Comparison of ENCODE assay signal across 26 cellular contexts in genomic region chr20:13809855-13810254, GRCh38.
"Had no signal": no experiment of that assay in that cellular context is flagged by ENCODE, and none has a peak within 500 bp of the region (broad histone marks: within the 10 kb centered on the region; RNA-seq: fewer than 3 reads in every experiment).

No MANE protein-coding gene starts in this region.

- H3K27ac Mint-ChIP-seq: activated CD4-positive, alpha-beta T cell treated with anti-CD3 and anti-CD28 coated beads, Interleukin-2, amount 10 ng/mL, durations not matched to agents 24 days and 14 days; activated CD8-positive, alpha-beta memory T cell treated with anti-CD3 and anti-CD28 coated beads, Interleukin-2, amount 10 ng/mL, durations not matched to agents 7 days and 5 days; activated naive CD4-positive, alpha-beta T cell treated with anti-CD3 and anti-CD28 coated beads, Interleukin-2, amount 50 U/mL, for 72 hours; activated naive CD8-positive, alpha-beta T cell treated with anti-CD3 and anti-CD28 coated beads, Interleukin-2, amount 50 U/mL, for 24 hours; activated T-cell treated with anti-CD3 and anti-CD28 coated beads, Interleukin-2, amount 50 U/mL, for 24 hours; brain; T-helper 17 cell; WTC11 had no signal

- DNase-seq: activated CD4-positive, alpha-beta T cell treated with anti-CD3 and anti-CD28 coated beads, Interleukin-2, amount 10 ng/mL, durations not matched to agents 24 days and 14 days; activated CD4-positive, alpha-beta T cell treated with anti-CD3 and anti-CD28 coated beads, Interleukin-2, amount 50 U/mL, for 48 hours; activated CD4-positive, CD25-positive, alpha-beta regulatory T cell treated with anti-CD3 and anti-CD28 coated beads, Interleukin-2, amount 50 U/mL, for 72 hours; activated CD8-positive, alpha-beta memory T cell treated with anti-CD3 and anti-CD28 coated beads, Interleukin-2, amount 10 ng/mL, durations not matched to agents 7 days and 5 days; activated effector memory CD4-positive, alpha-beta T cell treated with anti-CD3 and anti-CD28 coated beads, Interleukin-2, amount 50 U/mL, for 16 hours; activated naive CD4-positive, alpha-beta T cell treated with Interleukin-2 at 50 U/mL for 16 hours; activated naive CD8-positive, alpha-beta T cell treated with anti-CD3 and anti-CD28 coated beads, Interleukin-2, amount 50 U/mL, for 24 hours; activated T-cell treated with anti-CD3 and anti-CD28 coated beads, Interleukin-2, amount 50 U/mL, for 24 hours; amniotic stem cell; Karpas-422; MM.1S; NCI-H1105; NCI-H1436; NCI-H1694 treated with DMSO at 0.1 percent for 48 hours; NCI-H2171; NCI-H2227 treated with DMSO at 0.1 percent for 48 hours; NCI-H446 treated with DMSO at 0.1 percent for 48 hours; NCI-H526 treated with DMSO at 0.1 percent for 48 hours; NCI-H82; SIG-M5; T-helper 17 cell; T-helper 9 cell had no signal

- H3K4me1 Mint-ChIP-seq: activated CD8-positive, alpha-beta memory T cell treated with anti-CD3 and anti-CD28 coated beads, Interleukin-2, amount 10 ng/mL, durations not matched to agents 7 days and 5 days; activated naive CD8-positive, alpha-beta T cell treated with anti-CD3 and anti-CD28 coated beads, Interleukin-2, amount 50 U/mL, for 24 hours; brain; central memory CD8-positive, alpha-beta T cell; T-helper 17 cell; WTC11 had no signal

- H3K4me3 Mint-ChIP-seq: activated CD4-positive, alpha-beta T cell treated with anti-CD3 and anti-CD28 coated beads, Interleukin-2, amount 10 ng/mL, durations not matched to agents 24 days and 14 days; activated CD8-positive, alpha-beta memory T cell treated with anti-CD3 and anti-CD28 coated beads, Interleukin-2, amount 10 ng/mL, durations not matched to agents 7 days and 5 days; activated naive CD8-positive, alpha-beta T cell treated with anti-CD3 and anti-CD28 coated beads, Interleukin-2, amount 50 U/mL, for 24 hours; activated T-cell treated with anti-CD3 and anti-CD28 coated beads, Interleukin-2, amount 50 U/mL, for 24 hours; brain; central memory CD8-positive, alpha-beta T cell; T-helper 17 cell; WTC11 had no signal

- H3K27me3 Mint-ChIP-seq: activated CD4-positive, alpha-beta T cell treated with anti-CD3 and anti-CD28 coated beads, Interleukin-2, amount 10 ng/mL, durations not matched to agents 24 days and 14 days; activated CD8-positive, alpha-beta memory T cell treated with anti-CD3 and anti-CD28 coated beads, Interleukin-2, amount 10 ng/mL, durations not matched to agents 7 days and 5 days; activated naive CD8-positive, alpha-beta T cell treated with anti-CD3 and anti-CD28 coated beads, Interleukin-2, amount 50 U/mL, for 24 hours; activated T-cell treated with anti-CD3 and anti-CD28 coated beads, Interleukin-2, amount 50 U/mL, for 24 hours; brain; central memory CD8-positive, alpha-beta T cell; T-helper 17 cell had no signal

- ATAC-seq: activated CD8-positive, alpha-beta memory T cell treated with anti-CD3 and anti-CD28 coated beads, Interleukin-2, amount 10 ng/mL, durations not matched to agents 7 days and 5 days; activated naive CD4-positive, alpha-beta T cell treated with anti-CD3 and anti-CD28 coated beads, Interleukin-2, amount 50 U/mL, for 72 hours; activated naive CD8-positive, alpha-beta T cell treated with anti-CD3 and anti-CD28 coated beads, Interleukin-2, amount 50 U/mL, for 24 hours; T-helper 17 cell; WTC11 had no signal

- H3K9me3 Mint-ChIP-seq: activated CD4-positive, alpha-beta T cell treated with anti-CD3 and anti-CD28 coated beads, Interleukin-2, amount 10 ng/mL, durations not matched to agents 24 days and 14 days; activated naive CD4-positive, alpha-beta T cell treated with anti-CD3 and anti-CD28 coated beads, Interleukin-2, amount 50 U/mL, for 72 hours; activated naive CD8-positive, alpha-beta T cell treated with anti-CD3 and anti-CD28 coated beads, Interleukin-2, amount 50 U/mL, for 24 hours; activated T-cell treated with anti-CD3 and anti-CD28 coated beads, Interleukin-2, amount 50 U/mL, for 24 hours; brain; central memory CD8-positive, alpha-beta T cell; WTC11 had no signal
